Comparison of ENCODE assay signal across 8 cellular contexts in genomic region chr6:106512958-106513480, GRCh38.
DNase-seq lines count a peak whose midpoint lies in the region; ATAC-seq and TF ChIP-seq lines count a peak whose summit lies in the region.

No MANE protein-coding gene starts in this region.

- no peaks in the 10 kb centered on the region for H3K36me3 ChIP-seq in CD4-positive, CD25-positive, alpha-beta regulatory T cell (ENCODE audit: control insufficient read depth, insufficient read depth, low read length)

- H3K4me1 Mint-ChIP-seq in CD4-positive, CD25-positive, alpha-beta regulatory T cell: peaks cover 21 to 61% (median 39%) of the 10 kb centered on the region in 4 donors
- H3K4me1 Mint-ChIP-seq in central memory CD8-positive, alpha-beta T cell: peaks cover 52% of the 10 kb centered on the region
- peaks cover 54 to 57% of the 10 kb centered on the region in 2 donors for H3K4me1 Mint-ChIP-seq in natural killer cell

- no peak for TF ChIP-seq CTCF in natural killer cell (IDR thresholded peaks at IDR 0.05)

- ATAC-seq in CD4-positive, CD25-positive, alpha-beta regulatory T cell (ENCODE audit: low read depth in 2 of 2): no peak
- no peak for ATAC-seq in central memory CD8-positive, alpha-beta T cell (replicated peaks; ENCODE audit: extremely low read depth, poor library complexity, severe bottlenecking)
- ATAC-seq in natural killer cell: no peak
- ATAC-seq in GM21529 (IDR thresholded peaks at IDR 0.05; ENCODE audit: unreplicated experiment): no peak

- H3K27me3 Mint-ChIP-seq in CD4-positive, CD25-positive, alpha-beta regulatory T cell: peaks cover 4% of the 10 kb centered on the region
- no peaks in the 10 kb centered on the region for H3K27me3 Mint-ChIP-seq in central memory CD8-positive, alpha-beta T cell
- peaks cover 21 to 26% of the 10 kb centered on the region in 2 donors for H3K27me3 Mint-ChIP-seq in natural killer cell (ENCODE audit: low read depth in 2 of 2)

- intact Hi-C loops in natural killer cell (cut with micrococcal nuclease): loop anchor here (1.0 to 5.0 kb wide), 2 partner anchors 7 to 186 kb away; partner anchors contain the start of gene ATG5

- H3K36me3 Mint-ChIP-seq in CD4-positive, CD25-positive, alpha-beta regulatory T cell: no peaks in the 10 kb centered on the region
- peaks cover 7% of the 10 kb centered on the region for H3K36me3 Mint-ChIP-seq in central memory CD8-positive, alpha-beta T cell (ENCODE audit: insufficient read depth)
- H3K36me3 Mint-ChIP-seq in natural killer cell: no peaks in the 10 kb centered on the region

- peak overlapping the region; percentile 96 to 97 (median 97) for H3K27ac Mint-ChIP-seq in CD4-positive, CD25-positive, alpha-beta regulatory T cell
- peak overlapping the region; percentile 88 for H3K27ac Mint-ChIP-seq in central memory CD8-positive, alpha-beta T cell (ENCODE audit: low read depth)
- peak overlapping the region; percentile 73 to 95 for H3K27ac Mint-ChIP-seq in natural killer cell

- peaks cover 70% of the 10 kb centered on the region for H3K4me1 ChIP-seq in CD4-positive, CD25-positive, alpha-beta regulatory T cell (ENCODE audit: control insufficient read depth, insufficient read depth, low read length, poor library complexity, severe bottlenecking)

- peak overlapping the region; percentile 93 for H3K4me3 ChIP-seq in CD4-positive, CD25-positive, alpha-beta regulatory T cell (ENCODE audit: low read depth, low read length)

- H3K27me3 ChIP-seq in CD4-positive, CD25-positive, alpha-beta regulatory T cell (ENCODE audit: control insufficient read depth, insufficient read depth, low read length): no peaks in the 10 kb centered on the region

- H3K4me3 Mint-ChIP-seq in CD4-positive, CD25-positive, alpha-beta regulatory T cell: peak overlapping the region; percentile 94 to 98 (median 96)
- H3K4me3 Mint-ChIP-seq in central memory CD8-positive, alpha-beta T cell: peak overlapping the region; percentile 91
- peak overlapping the region; percentile 88 for H3K4me3 Mint-ChIP-seq in natural killer cell

- no peaks in the 10 kb centered on the region for H3K9me3 ChIP-seq in CD4-positive, CD25-positive, alpha-beta regulatory T cell (ENCODE audit: control insufficient read depth in 2 of 2, low read length in 2 of 2)

- no peaks in the 10 kb centered on the region for H3K9me3 Mint-ChIP-seq in CD4-positive, CD25-positive, alpha-beta regulatory T cell
- no peaks in the 10 kb centered on the region for H3K9me3 Mint-ChIP-seq in central memory CD8-positive, alpha-beta T cell
- H3K9me3 Mint-ChIP-seq in natural killer cell: no peaks in the 10 kb centered on the region

- DNase-seq in CD4-positive, CD25-positive, alpha-beta regulatory T cell: peak in 2 of 3 donors; percentile 37 to 61
- DNase-seq in HT-29 (ENCODE audit: low spot score) (peak; percentile 49), natural killer cell (no peak), amygdala (lab: John Stamatoyannopoulos, UW) (no peak), nucleus accumbens (lab: John Stamatoyannopoulos, UW) (no peak), HPDE6-E6E7 (ENCODE audit: extremely low spot score) (no peak)
- no peak for DNase-seq in central memory CD8-positive, alpha-beta T cell (ENCODE audit: low spot score in 2 of 2)

- H3K27ac ChIP-seq in CD4-positive, CD25-positive, alpha-beta regulatory T cell (ENCODE audit: insufficient read depth, low read length, poor library complexity, severe bottlenecking): peak overlapping the region; percentile 97

Comparison
In these comparisons a context has a peak if more than half of its experiments do, and no peak if none do; other contexts are left out.
1. DNase-seq: peak in CD4-positive, CD25-positive, alpha-beta regulatory T cell (2 of 3) and HT-29 (single experiment); none in central memory CD8-positive, alpha-beta T cell (0 of 2), natural killer cell (single experiment), amygdala (0 of 56), nucleus accumbens (0 of 56) and HPDE6-E6E7 (single experiment).
2. Peak in every context shown above with its lines, with median percentiles within 50 percentile points of each other: H3K27ac Mint-ChIP-seq and H3K4me3 Mint-ChIP-seq.